In genomic region chr22:43230983-43231723, GRCh38 we compare ENCODE assay signal across 1 cellular context.
A peak's percentile ranks its signal among the peaks of the same experiment; 100 is the strongest.
TF ChIP-seq lines count a peak whose summit lies in the region.

No MANE protein-coding gene starts in this region.

TF ChIP-seq in H1, 55 proteins besides CTCF, POLR2A, EP300 and RAD21:
- no peak for TF ChIP-seq SIX5 (IDR thresholded peaks at IDR 0.05; ENCODE audit: low read depth, low read length)
- TF ChIP-seq RBBP5 (IDR thresholded peaks at IDR 0.05; ENCODE audit: borderline replicate concordance, low read depth, low read length): no peak
- TF ChIP-seq, protein P1, sequence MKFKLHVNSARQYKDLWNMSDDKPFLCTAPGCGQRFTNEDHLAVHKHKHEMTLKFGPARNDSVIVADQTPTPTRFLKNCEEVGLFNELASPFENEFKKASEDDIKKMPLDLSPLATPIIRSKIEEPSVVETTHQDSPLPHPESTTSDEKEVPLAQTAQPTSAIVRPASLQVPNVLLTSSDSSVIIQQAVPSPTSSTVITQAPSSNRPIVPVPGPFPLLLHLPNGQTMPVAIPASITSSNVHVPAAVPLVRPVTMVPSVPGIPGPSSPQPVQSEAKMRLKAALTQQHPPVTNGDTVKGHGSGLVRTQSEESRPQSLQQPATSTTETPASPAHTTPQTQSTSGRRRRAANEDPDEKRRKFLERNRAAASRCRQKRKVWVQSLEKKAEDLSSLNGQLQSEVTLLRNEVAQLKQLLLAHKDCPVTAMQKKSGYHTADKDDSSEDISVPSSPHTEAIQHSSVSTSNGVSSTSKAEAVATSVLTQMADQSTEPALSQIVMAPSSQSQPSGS (IDR thresholded peaks at IDR 0.05; ENCODE audit: low read length): 0 out of 2 replicates have a peak, but pooled peaks have one; percentile 46
- TF ChIP-seq EGR1 (IDR thresholded peaks at IDR 0.05; ENCODE audit: borderline replicate concordance, low read depth, low read length): no peak
- peak; percentile 30 for TF ChIP-seq KDM4A (IDR thresholded peaks at IDR 0.05; ENCODE audit: low read depth, low read length, severe bottlenecking)
- TF ChIP-seq MAX (IDR thresholded peaks at IDR 0.05): 0 out of 2 replicates have a peak, but pooled peaks have one; percentile 23
- no peak for TF ChIP-seq CEBPB (IDR thresholded peaks at IDR 0.05; ENCODE audit: low read depth, low read length)
- TF ChIP-seq JUND (IDR thresholded peaks at IDR 0.05; ENCODE audit: low read length): peak; percentile 1; the same call in 1 of the 2 replicates
- no peak for TF ChIP-seq BACH1 (IDR thresholded peaks at IDR 0.05; ENCODE audit: low read length)
- TF ChIP-seq TEAD4 (IDR thresholded peaks at IDR 0.05; ENCODE audit: low read depth, low read length): 0 out of 2 replicates have a peak, but pooled peaks have one; percentile 29
- peak; percentile 45 for TF ChIP-seq CREB1 (IDR thresholded peaks at IDR 0.05)
- no peak for TF ChIP-seq CTBP2 (IDR thresholded peaks at IDR 0.05; ENCODE audit: borderline replicate concordance, insufficient read depth, insufficient read length, low read length)
